In the genomic region with DNA sequence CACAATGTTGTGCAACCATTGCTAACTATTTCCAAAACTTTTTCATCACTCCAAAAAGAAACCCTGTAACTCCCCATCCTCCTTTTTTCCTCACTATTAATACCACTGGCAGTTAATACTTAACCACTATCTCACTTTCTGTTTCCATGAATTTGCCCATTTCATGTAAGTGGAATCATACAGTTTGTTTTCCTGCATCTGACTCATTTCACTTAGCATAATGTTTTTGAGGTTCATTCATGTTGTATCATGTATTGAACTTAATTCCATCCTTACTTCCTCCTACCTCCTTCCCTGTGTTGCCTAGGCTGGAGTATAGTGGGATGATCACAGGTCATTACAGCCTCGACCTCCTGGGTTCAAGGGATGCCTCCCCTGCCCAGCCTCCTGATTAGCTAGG, we compare ENCODE assay signal across 22 cellular contexts.
DNase-seq lines count a peak whose midpoint lies in the region; ATAC-seq and TF ChIP-seq lines count a peak whose summit lies in the region.
"Had no signal": no experiment of that assay in that cellular context is flagged by ENCODE, and none has a peak within 500 bp of the region (broad histone marks: within the 10 kb centered on the region; RNA-seq: fewer than 3 reads in every experiment).

No MANE protein-coding gene starts in this region.

- no peaks in the 10 kb centered on the region for H3K27me3 Mint-ChIP-seq in activated CD4-positive, alpha-beta T cell treated with anti-CD3 and anti-CD28 coated beads for 36 hours
- no peaks in the 10 kb centered on the region for H3K27me3 Mint-ChIP-seq in activated CD4-positive, alpha-beta T cell treated with anti-CD3 and anti-CD28 coated beads, Interleukin-2, amount 10 ng/mL, durations not matched to agents 7 days and 5 days
- H3K27me3 Mint-ChIP-seq in naive thymus-derived CD8-positive, alpha-beta T cell, result no peaks in the 10 kb centered on the region

- POLR2A ChIA-PET in activated CD4-positive, alpha-beta T cell treated with anti-CD3 and anti-CD28 coated beads for 36 hours (lab: Charles Lee), result no interaction called here
- POLR2A ChIA-PET in activated CD4-positive, alpha-beta T cell treated with anti-CD3 and anti-CD28 coated beads, Interleukin-2, amount 10 ng/mL, durations not matched to agents 7 days and 5 days (lab: Charles Lee), result no interaction called here
- POLR2A ChIA-PET in naive thymus-derived CD8-positive, alpha-beta T cell (lab: Charles Lee), result no interaction called here

- peak overlapping the region; percentile 91 for H3K27ac Mint-ChIP-seq in activated CD4-positive, alpha-beta T cell treated with anti-CD3 and anti-CD28 coated beads for 36 hours
- no peak overlapping the region for H3K27ac Mint-ChIP-seq in activated CD4-positive, alpha-beta T cell treated with anti-CD3 and anti-CD28 coated beads, Interleukin-2, amount 10 ng/mL, durations not matched to agents 7 days and 5 days
- peak overlapping the region in 9 of 10 donors; percentile 2 to 87 (median 38) for H3K27ac Mint-ChIP-seq in naive thymus-derived CD8-positive, alpha-beta T cell
- H3K27ac Mint-ChIP-seq: nephron; stimulated activated effector memory CD8-positive, alpha-beta T cell treated with anti-CD3 and anti-CD28 coated beads, Interleukin-12 subunit alpha, Interleukin-12 subunit beta, amount 100 ng/mL, for 72 hours had no signal

- H3K27me3 ChIP-seq in RWPE2 (ENCODE audit: insufficient read depth, poor library complexity, severe bottlenecking), result no peaks in the 10 kb centered on the region
- H3K27me3 ChIP-seq: body of pancreas, upper lobe of right lung had no signal

- no peaks in the 10 kb centered on the region for H3K9me3 Mint-ChIP-seq in activated CD4-positive, alpha-beta T cell treated with anti-CD3 and anti-CD28 coated beads for 36 hours (ENCODE audit: low read depth)
- peaks cover 7% of the 10 kb centered on the region for H3K9me3 Mint-ChIP-seq in activated CD4-positive, alpha-beta T cell treated with anti-CD3 and anti-CD28 coated beads, Interleukin-2, amount 10 ng/mL, durations not matched to agents 7 days and 5 days
- peaks cover 0 to 6% (median 0%) of the 10 kb centered on the region in 9 donors for H3K9me3 Mint-ChIP-seq in naive thymus-derived CD8-positive, alpha-beta T cell
- H3K9me3 Mint-ChIP-seq: stimulated activated effector memory CD8-positive, alpha-beta T cell treated with anti-CD3 and anti-CD28 coated beads, Interleukin-12 subunit alpha, Interleukin-12 subunit beta, amount 100 ng/mL, for 72 hours had no signal

- H3K27ac ChIP-seq in RWPE2 (ENCODE audit: poor library complexity, severe bottlenecking) (no peak overlapping the region), substantia nigra (ENCODE audit: low read depth, low read length, poor library complexity, severe bottlenecking) (no peak overlapping the region)
- H3K27ac ChIP-seq: PC-9, SK-N-MC, upper lobe of right lung had no signal

- no peak for TF ChIP-seq CTCF in RWPE2 (IDR thresholded peaks at IDR 0.05; ENCODE audit: poor library complexity, severe bottlenecking)
- TF ChIP-seq CTCF in epithelial cell of proximal tubule (conservative IDR thresholded peaks at IDR 0.05; ENCODE audit: low read depth, low read length), result no peak

- H3K4me3 ChIP-seq in RWPE2 (ENCODE audit: severe bottlenecking) (no peak overlapping the region), epithelial cell of proximal tubule (ENCODE audit: low read depth, low read length) (no peak overlapping the region)
- H3K4me3 ChIP-seq: body of pancreas, HAP-1, PC-9, SK-N-MC, upper lobe of right lung had no signal

- peak overlapping the region; percentile 9 for H3K4me3 Mint-ChIP-seq in activated CD4-positive, alpha-beta T cell treated with anti-CD3 and anti-CD28 coated beads for 36 hours
- H3K4me3 Mint-ChIP-seq in activated CD4-positive, alpha-beta T cell treated with anti-CD3 and anti-CD28 coated beads, Interleukin-2, amount 10 ng/mL, durations not matched to agents 7 days and 5 days, result no peak overlapping the region
- H3K4me3 Mint-ChIP-seq in naive thymus-derived CD8-positive, alpha-beta T cell, result peak overlapping the region in 2 of 10 donors; percentile 8 to 44
- H3K4me3 Mint-ChIP-seq: nephron; stimulated activated effector memory CD8-positive, alpha-beta T cell treated with anti-CD3 and anti-CD28 coated beads, Interleukin-12 subunit alpha, Interleukin-12 subunit beta, amount 100 ng/mL, for 72 hours had no signal

- intact Hi-C loops in activated CD4-positive, alpha-beta T cell treated with anti-CD3 and anti-CD28 coated beads for 36 hours (cut with DNase I, micrococcal nuclease), result loop anchor here in 1 of 2 experiments (5.0 to 10.0 kb wide), 2 partner anchors 36 to 118 kb away; no protein-coding TSS in a partner anchor

- no peak for DNase-seq in activated CD4-positive, alpha-beta T cell treated with anti-CD3 and anti-CD28 coated beads for 36 hours
- DNase-seq in activated CD4-positive, alpha-beta T cell treated with anti-CD3 and anti-CD28 coated beads, Interleukin-2, amount 10 ng/mL, durations not matched to agents 7 days and 5 days, result no peak
- no peak for DNase-seq in RWPE2 (ENCODE audit: low spot score)
- DNase-seq in epithelial cell of proximal tubule (ENCODE audit: low read depth), result peak; percentile 18
- no peak for DNase-seq in naive thymus-derived CD8-positive, alpha-beta T cell
- DNase-seq in substantia nigra (lab: John Stamatoyannopoulos, UW), result no peak
- no peak for DNase-seq in activated CD4-positive, alpha-beta T cell treated with anti-CD3 and anti-CD28 coated beads for 48 hours
- DNase-seq: activated CD4-positive, alpha-beta T cell treated with anti-CD3 and anti-CD28 coated beads, Interleukin-2, amount 50 U/mL, for 1 hour; body of pancreas; DND-41; erythroblast; head of caudate nucleus; Karpas-422; NCI-H1417; NCI-H774; PC-9; upper lobe of right lung had no signal

- CTCF ChIA-PET in activated CD4-positive, alpha-beta T cell treated with anti-CD3 and anti-CD28 coated beads for 36 hours (lab: Charles Lee), result interaction anchor here (0.8 kb wide), 1 partner anchor 137 kb away, joined by 4 read pairs; no protein-coding TSS in a partner anchor
- CTCF ChIA-PET in activated CD4-positive, alpha-beta T cell treated with anti-CD3 and anti-CD28 coated beads, Interleukin-2, amount 10 ng/mL, durations not matched to agents 7 days and 5 days (lab: Charles Lee), result no interaction called here

- H3K36me3 ChIP-seq in RWPE2 (ENCODE audit: low read depth), result no peaks in the 10 kb centered on the region
- H3K36me3 ChIP-seq: upper lobe of right lung had no signal

- H3K4me1 Mint-ChIP-seq in activated CD4-positive, alpha-beta T cell treated with anti-CD3 and anti-CD28 coated beads for 36 hours, result peaks cover 68% of the 10 kb centered on the region
- H3K4me1 Mint-ChIP-seq in activated CD4-positive, alpha-beta T cell treated with anti-CD3 and anti-CD28 coated beads, Interleukin-2, amount 10 ng/mL, durations not matched to agents 7 days and 5 days, result peaks cover 52% of the 10 kb centered on the region
- peaks cover 30 to 69% (median 66%) of the 10 kb centered on the region in 4 donors for H3K4me1 Mint-ChIP-seq in naive thymus-derived CD8-positive, alpha-beta T cell
- H3K4me1 Mint-ChIP-seq: nephron had no signal

- H3K9me3 ChIP-seq in RWPE2 (ENCODE audit: severe bottlenecking), result no peaks in the 10 kb centered on the region
- H3K9me3 ChIP-seq: body of pancreas, HAP-1, upper lobe of right lung had no signal

- H3K36me3 Mint-ChIP-seq in activated CD4-positive, alpha-beta T cell treated with anti-CD3 and anti-CD28 coated beads for 36 hours (ENCODE audit: low read depth), result peaks cover 25% of the 10 kb centered on the region
- peaks cover 24% of the 10 kb centered on the region for H3K36me3 Mint-ChIP-seq in activated CD4-positive, alpha-beta T cell treated with anti-CD3 and anti-CD28 coated beads, Interleukin-2, amount 10 ng/mL, durations not matched to agents 7 days and 5 days (ENCODE audit: low read depth)
- H3K36me3 Mint-ChIP-seq in naive thymus-derived CD8-positive, alpha-beta T cell, result peaks cover 0 to 30% (median 17%) of the 10 kb centered on the region in 3 donors
- H3K36me3 Mint-ChIP-seq: stimulated activated effector memory CD8-positive, alpha-beta T cell treated with anti-CD3 and anti-CD28 coated beads, Interleukin-12 subunit alpha, Interleukin-12 subunit beta, amount 100 ng/mL, for 72 hours had no signal

- peaks cover 8% of the 10 kb centered on the region for H3K4me1 ChIP-seq in RWPE2 (ENCODE audit: insufficient read depth, poor library complexity, severe bottlenecking)
- H3K4me1 ChIP-seq: HAP-1, upper lobe of right lung had no signal

- peak; percentile 15 for ATAC-seq in activated CD4-positive, alpha-beta T cell treated with anti-CD3 and anti-CD28 coated beads for 36 hours
- peak; percentile 51 for ATAC-seq in RWPE2 (ENCODE audit: low read depth)
- ATAC-seq in naive thymus-derived CD8-positive, alpha-beta T cell, result no peak
- ATAC-seq in HG03378 (IDR thresholded peaks at IDR 0.05; ENCODE audit: unreplicated experiment), result no peak
- ATAC-seq: body of pancreas; stimulated activated effector memory CD8-positive, alpha-beta T cell treated with anti-CD3 and anti-CD28 coated beads, Interleukin-12 subunit alpha, Interleukin-12 subunit beta, amount 100 ng/mL, for 72 hours; upper lobe of right lung had no signal

Comparison
In these comparisons a context has a peak if more than half of its experiments do, and no peak if none do; other contexts are left out.
1. ATAC-seq: peak in activated CD4-positive, alpha-beta T cell treated with anti-CD3 and anti-CD28 coated beads for 36 hours (single experiment) and RWPE2 (single experiment); none in naive thymus-derived CD8-positive, alpha-beta T cell (0 of 2) and HG03378 (single experiment).